In genomic region chr20:17210387-17210786, GRCh38 we compare ENCODE assay signal across 3 cellular contexts. TPM values are rescaled to one million over a fixed set of nuclear protein-coding genes. Genes with fewer than 3 reads are reported as not detected.
"Had no signal": no experiment of that assay in that cellular context is flagged by ENCODE, and none has a peak within 500 bp of the region (broad histone marks: within the 10 kb centered on the region; RNA-seq: fewer than 3 reads in every experiment).

No MANE protein-coding gene starts in this region.

- H3K4me3 ChIP-seq: GM12878 had no signal

- DNase-seq: GDM1, GF-D8 had no signal

- ATAC-seq: GM12878 had no signal

RNA-seq across cellular contexts. Expression of gene PCSK2, which starts 16.5 kb away (rescaled TPM):
- total RNA-seq: GM12878 had no signal
- polyA plus RNA-seq: GM12878 had no signal
